Comparison of ENCODE assay signal across 14 cellular contexts in the genomic region with DNA sequence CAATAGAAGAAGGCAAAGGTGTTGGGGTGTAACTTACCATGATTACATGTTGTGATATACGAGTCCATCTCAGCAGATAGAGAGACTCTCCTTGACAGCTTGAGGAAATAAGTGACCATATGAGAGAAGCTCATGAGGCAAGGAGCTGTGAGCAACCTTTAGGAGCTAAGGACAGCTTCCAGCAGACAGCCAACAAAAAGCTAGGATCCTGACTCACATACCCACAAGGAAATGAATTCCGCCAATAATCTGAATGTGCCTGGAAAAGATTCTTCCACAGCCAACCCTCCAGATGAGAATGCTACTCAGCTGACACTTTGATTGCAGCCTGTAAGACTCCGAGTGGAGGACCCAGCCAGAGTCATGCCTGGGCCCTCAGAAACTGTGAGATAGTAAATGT.
A peak's percentile ranks its signal among the peaks of the same experiment; 100 is the strongest.
DNase-seq lines count a peak whose midpoint lies in the region; ATAC-seq and TF ChIP-seq lines count a peak whose summit lies in the region.
"Had no signal": no experiment of that assay in that cellular context is flagged by ENCODE, and none has a peak within 500 bp of the region (broad histone marks: within the 10 kb centered on the region; RNA-seq: fewer than 3 reads in every experiment).

No MANE protein-coding gene starts in this region.

- DNase-seq in PC-3 (no peak), progenitor cell of endocrine pancreas (ENCODE audit: low spot score, unreplicated experiment) (no peak), tibial artery (no peak), NCI-H1694 treated with DMSO at 0.1 percent for 48 hours (lab: John Stamatoyannopoulos, UW) (no peak)
- DNase-seq in effector memory CD4-positive, alpha-beta T cell, result no peak
- DNase-seq: H9, KG1, NCI-H2029, NCI-H510A, Peyer's patch, SIG-M5 had no signal

- H3K9me2 ChIP-seq in PC-3 (replicated peaks; ENCODE audit: low read length), result no peaks in the 10 kb centered on the region

- no peaks in the 10 kb centered on the region for H3K36me3 ChIP-seq in PC-3 (ENCODE audit: low read depth, low read length)
- H3K36me3 ChIP-seq in esophagus (ENCODE audit: control insufficient read depth in 2 of 2, insufficient read depth in 2 of 2, low read length in 1 of 2), result no peaks in the 10 kb centered on the region
- no peaks in the 10 kb centered on the region for H3K36me3 ChIP-seq in tibial artery
- H3K36me3 ChIP-seq in effector memory CD4-positive, alpha-beta T cell (ENCODE audit: control insufficient read depth, insufficient read depth, low read length), result no peaks in the 10 kb centered on the region
- H3K36me3 ChIP-seq: BLaER1 treated with 17β-estradiol and CSF1 and Interleukin-3, amounts not matched to agents 10 nM and 100 nM; Peyer's patch had no signal

- H3K27me3 Mint-ChIP-seq in progenitor cell of endocrine pancreas, result no peaks in the 10 kb centered on the region

- H3K4me1 ChIP-seq in PC-3 (ENCODE audit: insufficient read depth, low read length), result no peaks in the 10 kb centered on the region
- peaks cover 0 to 2% of the 10 kb centered on the region in 2 donors for H3K4me1 ChIP-seq in esophagus (ENCODE audit: control insufficient read depth in 2 of 2, insufficient read depth in 2 of 2, low read length in 1 of 2)
- H3K4me1 ChIP-seq in tibial artery, result peaks cover 0 to 67% (median 20%) of the 10 kb centered on the region in 4 donors
- no peaks in the 10 kb centered on the region for H3K4me1 ChIP-seq in effector memory CD4-positive, alpha-beta T cell (ENCODE audit: control insufficient read depth, insufficient read depth, low read length, poor library complexity, severe bottlenecking)

- H3K4me2 ChIP-seq in PC-3 (ENCODE audit: low read length), result no peak overlapping the region

- peak overlapping the region; percentile 2 for H3K27ac Mint-ChIP-seq in progenitor cell of endocrine pancreas
- H3K27ac Mint-ChIP-seq: H9 had no signal

- intact Hi-C loops in PC-3 (cut with micrococcal nuclease) (loop anchor here (5.0 kb wide), 1 partner anchor 115 kb away; no protein-coding TSS in a partner anchor), tibial artery (cut with DNase I; ENCODE audit: low total_unique reads) (no loop called here)

- TF ChIP-seq CTCF in PC-3 (conservative IDR thresholded peaks at IDR 0.05; ENCODE audit: low read depth, low read length) (no peak), progenitor cell of endocrine pancreas (IDR thresholded peaks at IDR 0.05; ENCODE audit: unreplicated experiment) (no peak), tibial artery (IDR thresholded peaks at IDR 0.05) (no peak)

- H3K4me1 Mint-ChIP-seq in progenitor cell of endocrine pancreas (ENCODE audit: low read depth), result peaks cover 6% of the 10 kb centered on the region

- no peaks in the 10 kb centered on the region for H3K79me2 ChIP-seq in PC-3 (ENCODE audit: low read length)

- H3K36me3 Mint-ChIP-seq in progenitor cell of endocrine pancreas (ENCODE audit: insufficient read depth), result no peaks in the 10 kb centered on the region

- H3K9me3 ChIP-seq in PC-3 (ENCODE audit: low read length), result no peaks in the 10 kb centered on the region
- no peaks in the 10 kb centered on the region for H3K9me3 ChIP-seq in esophagus (ENCODE audit: control insufficient read depth in 2 of 2, insufficient read depth in 1 of 2, low read depth in 1 of 2, low read length in 1 of 2)
- no peaks in the 10 kb centered on the region for H3K9me3 ChIP-seq in tibial artery
- no peaks in the 10 kb centered on the region for H3K9me3 ChIP-seq in effector memory CD4-positive, alpha-beta T cell (ENCODE audit: control insufficient read depth, low read length)
- H3K9me3 ChIP-seq: BLaER1 treated with 17β-estradiol and CSF1 and Interleukin-3, amounts not matched to agents 10 nM and 100 nM; Peyer's patch had no signal

- no peak overlapping the region for H3K9ac ChIP-seq in PC-3 (ENCODE audit: low read length)

- no peaks in the 10 kb centered on the region for H4K20me1 ChIP-seq in PC-3 (ENCODE audit: low read length)
- H4K20me1 ChIP-seq: BLaER1 treated with 17β-estradiol and CSF1 and Interleukin-3, amounts not matched to agents 10 nM and 100 nM had no signal

- no TSS peak for BruUV-seq in PC-3 (replicated peaks; lab: Mats Ljungman, UMichigan)

- H3K27ac ChIP-seq in PC-3 (ENCODE audit: low read length) (no peak overlapping the region), esophagus (ENCODE audit: low read depth in 2 of 2, low read length in 1 of 2) (peak overlapping the region; percentile 57 to 60), tibial artery (peak overlapping the region in 1 of 2 donors; percentile 28)
- H3K27ac ChIP-seq in effector memory CD4-positive, alpha-beta T cell (ENCODE audit: insufficient read depth, low read length, poor library complexity, severe bottlenecking), result no peak overlapping the region
- H3K27ac ChIP-seq: Peyer's patch had no signal

- POLR2A ChIA-PET in PC-3 (lab: Charles Lee; ENCODE audit: unreplicated experiment), result no interaction called here

- CTCF ChIA-PET in PC-3 (lab: Charles Lee), result interaction anchor here (0.6 kb wide), 1 partner anchor 96 kb away, joined by 3 read pairs; no protein-coding TSS in a partner anchor

- no peak overlapping the region for H2AFZ ChIP-seq in PC-3 (ENCODE audit: low read length)

- H3K27me3 ChIP-seq in PC-3 (ENCODE audit: low read length) (no peaks in the 10 kb centered on the region), esophagus (ENCODE audit: control insufficient read depth in 1 of 2, insufficient read depth in 2 of 2, low read length in 2 of 2) (no peaks in the 10 kb centered on the region), tibial artery (no peaks in the 10 kb centered on the region)
- no peaks in the 10 kb centered on the region for H3K27me3 ChIP-seq in effector memory CD4-positive, alpha-beta T cell (replicated peaks; ENCODE audit: control insufficient read depth, insufficient read depth, low read length, poor library complexity, severe bottlenecking)
- H3K27me3 ChIP-seq: BLaER1 treated with 17β-estradiol and CSF1 and Interleukin-3, amounts not matched to agents 10 nM and 100 nM; Peyer's patch had no signal

- ATAC-seq in PC-3 (peak; percentile 26; the same call in 1 of the 2 replicates), GM21528 (IDR thresholded peaks at IDR 0.05; ENCODE audit: low FRiP score, unreplicated experiment) (no peak)

- WGBS in esophagus, 2 donors, result 78 to 92% methylated on average over 3 of the region's 3 CpGs

- H3K9me3 Mint-ChIP-seq in progenitor cell of endocrine pancreas (ENCODE audit: low read depth), result no peaks in the 10 kb centered on the region
- H3K9me3 Mint-ChIP-seq: H9 had no signal

- no peaks in the 10 kb centered on the region for H3F3A ChIP-seq in PC-3 (ENCODE audit: low read length, unreplicated experiment)

- H3K4me3 ChIP-seq in PC-3 (ENCODE audit: low read length), result no peak overlapping the region
- H3K4me3 ChIP-seq in esophagus (ENCODE audit: low read depth in 1 of 2, low read length in 2 of 2), result no peak overlapping the region
- no peak overlapping the region for H3K4me3 ChIP-seq in tibial artery
- H3K4me3 ChIP-seq in effector memory CD4-positive, alpha-beta T cell (ENCODE audit: insufficient read depth, low read depth, low read length, poor library complexity, severe bottlenecking), result no peak overlapping the region
- H3K4me3 ChIP-seq: BLaER1 treated with 17β-estradiol and CSF1 and Interleukin-3, amounts not matched to agents 10 nM and 100 nM; Peyer's patch had no signal

- H3K4me3 Mint-ChIP-seq in progenitor cell of endocrine pancreas (ENCODE audit: low read depth), result no peak overlapping the region
- H3K4me3 Mint-ChIP-seq: H9 had no signal

Comparison
In these comparisons a context has a peak if more than half of its experiments do, and no peak if none do; other contexts are left out.
1. H3K27ac ChIP-seq: peak in esophagus (2 of 2); none in PC-3 (single experiment) and effector memory CD4-positive, alpha-beta T cell (single experiment).